ENCODE assay signal across 9 cellular contexts in the genomic region with DNA sequence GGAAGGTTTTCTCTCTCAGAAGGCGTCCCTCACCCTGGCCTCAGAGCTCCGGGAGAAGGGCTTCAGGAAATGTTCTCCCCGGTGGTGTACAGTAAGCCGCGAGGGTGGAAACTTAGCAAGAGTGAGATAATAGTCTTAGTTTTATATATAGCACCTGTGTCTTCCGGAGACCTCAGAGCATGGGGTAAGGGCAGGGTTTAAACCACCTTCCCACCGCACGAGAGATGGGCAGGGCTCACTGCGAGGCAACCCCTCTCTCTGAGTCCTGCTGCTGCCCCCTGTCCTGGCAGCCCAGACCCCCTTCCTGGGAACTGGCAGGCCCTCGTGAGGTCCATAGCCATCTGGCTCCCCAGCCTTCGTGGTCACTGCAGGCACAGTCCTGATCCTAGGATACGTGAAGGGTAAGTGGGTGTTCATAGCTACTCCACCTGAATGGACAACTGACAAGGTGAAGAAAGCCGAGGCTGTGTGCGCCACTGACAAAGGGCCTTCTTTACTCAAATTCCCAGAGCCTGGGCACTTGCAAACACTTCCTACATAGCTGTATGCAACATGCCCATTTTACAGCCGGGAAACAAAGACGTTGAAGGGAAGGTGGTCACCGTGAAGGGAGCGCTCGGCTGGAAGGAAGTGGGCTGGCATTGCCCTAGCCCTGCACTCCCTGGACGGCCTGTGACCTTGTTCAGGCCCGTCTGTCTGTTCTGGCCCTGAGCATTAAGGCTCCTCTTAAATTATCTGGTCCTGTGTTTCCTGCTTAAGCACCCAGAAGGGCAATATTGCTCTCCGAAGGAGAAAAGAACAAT. TPM values are rescaled to one million over a fixed set of nuclear protein-coding genes. Genes with fewer than 3 reads are reported as not detected.
A peak's percentile ranks its signal among the peaks of the same experiment; 100 is the strongest.
DNase-seq lines count a peak whose midpoint lies in the region; ATAC-seq and TF ChIP-seq lines count a peak whose summit lies in the region.
"Had no signal": no experiment of that assay in that cellular context is flagged by ENCODE, and none has a peak within 500 bp of the region (broad histone marks: within the 10 kb centered on the region; RNA-seq: fewer than 3 reads in every experiment).

No MANE protein-coding gene starts in this region.

- DNase-seq in activated CD4-positive, alpha-beta T cell treated with anti-CD3 and anti-CD28 coated beads, Interleukin-2, amount 10 ng/mL, durations not matched to agents 7 days and 5 days = peak; percentile 78
- no peak for DNase-seq in NCI-H2029 treated with DMSO at 0.1 percent for 48 hours (lab: John Stamatoyannopoulos, UW)
- no peak for DNase-seq in DMS153 (lab: John Stamatoyannopoulos, UW)
- DNase-seq in dermis blood vessel endothelial cell = no peak
- DNase-seq in chondrocyte (ENCODE audit: low spot score) = no peak

- no peak for TF ChIP-seq CTCF in parathyroid adenoma (IDR thresholded peaks at IDR 0.05)
- no peak for TF ChIP-seq CTCF in chondrocyte (IDR thresholded peaks at IDR 0.05)

- POLR2A ChIA-PET in activated CD4-positive, alpha-beta T cell treated with anti-CD3 and anti-CD28 coated beads, Interleukin-2, amount 10 ng/mL, durations not matched to agents 7 days and 5 days (lab: Charles Lee) = interaction anchor here (0.7 kb wide), 1 partner anchor 13 kb away, joined by 3 read pairs; no protein-coding TSS in a partner anchor

- no peak overlapping the region for H3K4me3 ChIP-seq in parathyroid adenoma (ENCODE audit: low read depth, low read length)

- peaks cover 90% of the 10 kb centered on the region for H3K4me1 Mint-ChIP-seq in activated CD4-positive, alpha-beta T cell treated with anti-CD3 and anti-CD28 coated beads, Interleukin-2, amount 10 ng/mL, durations not matched to agents 7 days and 5 days
- peaks cover 19% of the 10 kb centered on the region for H3K4me1 Mint-ChIP-seq in chondrocyte (ENCODE audit: low read depth)

- no peak overlapping the region for H2AFZ ChIP-seq in parathyroid adenoma

- peak overlapping the region; percentile 19 for H3K27ac ChIP-seq in parathyroid adenoma
- H3K27ac ChIP-seq: epithelial cell of prostate had no signal

- H3K4me3 Mint-ChIP-seq in activated CD4-positive, alpha-beta T cell treated with anti-CD3 and anti-CD28 coated beads, Interleukin-2, amount 10 ng/mL, durations not matched to agents 7 days and 5 days = peak overlapping the region; percentile 68
- no peak overlapping the region for H3K4me3 Mint-ChIP-seq in chondrocyte (ENCODE audit: unreplicated experiment)

- peak overlapping the region; percentile 84 for H3K27ac Mint-ChIP-seq in activated CD4-positive, alpha-beta T cell treated with anti-CD3 and anti-CD28 coated beads, Interleukin-2, amount 10 ng/mL, durations not matched to agents 7 days and 5 days
- H3K27ac Mint-ChIP-seq in chondrocyte (ENCODE audit: unreplicated experiment) = no peak overlapping the region

- peak overlapping the region; percentile 3 for H3K4me2 ChIP-seq in parathyroid adenoma (ENCODE audit: low read length)

- H3K27me3 ChIP-seq in parathyroid adenoma (ENCODE audit: control insufficient read depth, insufficient read depth, low read length) = no peaks in the 10 kb centered on the region

- no peak overlapping the region for H3K9ac ChIP-seq in parathyroid adenoma

- H3K9me3 Mint-ChIP-seq in activated CD4-positive, alpha-beta T cell treated with anti-CD3 and anti-CD28 coated beads, Interleukin-2, amount 10 ng/mL, durations not matched to agents 7 days and 5 days = peaks cover 15% of the 10 kb centered on the region
- peaks cover 6% of the 10 kb centered on the region for H3K9me3 Mint-ChIP-seq in chondrocyte (ENCODE audit: low read depth)

- peaks cover 56% of the 10 kb centered on the region for H3K36me3 Mint-ChIP-seq in activated CD4-positive, alpha-beta T cell treated with anti-CD3 and anti-CD28 coated beads, Interleukin-2, amount 10 ng/mL, durations not matched to agents 7 days and 5 days (ENCODE audit: low read depth)
- peaks cover 3% of the 10 kb centered on the region for H3K36me3 Mint-ChIP-seq in chondrocyte (ENCODE audit: low read depth)

- H3K27me3 Mint-ChIP-seq in activated CD4-positive, alpha-beta T cell treated with anti-CD3 and anti-CD28 coated beads, Interleukin-2, amount 10 ng/mL, durations not matched to agents 7 days and 5 days = peaks cover 2% of the 10 kb centered on the region
- H3K27me3 Mint-ChIP-seq in chondrocyte (ENCODE audit: low read depth) = no peaks in the 10 kb centered on the region

- H3K79me2 ChIP-seq in parathyroid adenoma = no peaks in the 10 kb centered on the region

- peak; percentile 78 for ATAC-seq in GM19023 (IDR thresholded peaks at IDR 0.05; ENCODE audit: unreplicated experiment)
- ATAC-seq in HG02885 (IDR thresholded peaks at IDR 0.05; ENCODE audit: poor library complexity, unreplicated experiment) = peak; percentile 89

- H3K4me1 ChIP-seq in parathyroid adenoma = no peaks in the 10 kb centered on the region

- CTCF ChIA-PET in activated CD4-positive, alpha-beta T cell treated with anti-CD3 and anti-CD28 coated beads, Interleukin-2, amount 10 ng/mL, durations not matched to agents 7 days and 5 days (lab: Charles Lee) = interaction anchor here (0.5 to 2.8 kb wide), 14 partner anchors 8 to 115 kb away, joined by 3 to 20 read pairs (median 4); partner anchors contain the start of gene ITPKB

- H3K36me3 ChIP-seq in parathyroid adenoma (ENCODE audit: control insufficient read depth, insufficient read depth, low read length) = no peaks in the 10 kb centered on the region

- no peaks in the 10 kb centered on the region for H3K9me3 ChIP-seq in parathyroid adenoma (ENCODE audit: control insufficient read depth, low read length)

RNA-seq across cellular contexts. Expression of gene ITPKB, which starts 26.9 kb away (rescaled TPM):
- 10 to 100 TPM; 61.1 to 64.0 TPM for total RNA-seq in activated CD4-positive, alpha-beta T cell treated with anti-CD3 and anti-CD28 coated beads, Interleukin-2, amount 10 ng/mL, durations not matched to agents 7 days and 5 days
- total RNA-seq in dermis blood vessel endothelial cell (36.9 TPM in 2 replicates), chondrocyte (13.3 to 13.7 TPM (median 13.4 TPM) in 3 replicates)
